In genomic region chr6:52417675-52418111, GRCh38 we compare ENCODE assay signal across 10 cellular contexts. TPM values are rescaled to one million over a fixed set of nuclear protein-coding genes. Genes with fewer than 3 reads are reported as not detected.
DNase-seq lines count a peak whose midpoint lies in the region; ATAC-seq, FAIRE-seq and TF ChIP-seq lines count a peak whose summit lies in the region.
"Had no signal": no experiment of that assay in that cellular context is flagged by ENCODE, and none has a peak within 500 bp of the region (broad histone marks: within the 10 kb centered on the region; RNA-seq: fewer than 3 reads in every experiment).

No MANE protein-coding gene starts in this region.

- DNase-seq in A172 (ENCODE audit: low spot score) = peak; percentile 82
- peak; percentile 33 for DNase-seq in WERI-Rb-1
- no peak for DNase-seq in left ventricle myocardium inferior
- no peak for DNase-seq in GM13977 (ENCODE audit: low spot score)
- no peak for DNase-seq in GM19239 (ENCODE audit: insufficient read length, low spot score)
- no peak for DNase-seq in GF-D8 (lab: John Stamatoyannopoulos, UW)
- DNase-seq: esophagus squamous epithelium had no signal

- H3K27me3 ChIP-seq in WERI-Rb-1 (ENCODE audit: insufficient read depth, low read depth, severe bottlenecking) (no peaks in the 10 kb centered on the region), left ventricle myocardium inferior (ENCODE audit: low read depth) (no peaks in the 10 kb centered on the region)
- H3K27me3 ChIP-seq: esophagus squamous epithelium had no signal

- 0 out of 2 replicates have a peak, but pooled peaks cover 3% of the 10 kb centered on the region for H3K4me1 ChIP-seq in HEK293 (ENCODE audit: control insufficient read depth, insufficient read depth, low read length)
- peaks cover 43% of the 10 kb centered on the region for H3K4me1 ChIP-seq in left ventricle myocardium inferior
- H3K4me1 ChIP-seq: parathyroid adenoma had no signal

- ATAC-seq in GM21619 (IDR thresholded peaks at IDR 0.05; ENCODE audit: unreplicated experiment) = no peak

- no peaks in the 10 kb centered on the region for H3K36me3 ChIP-seq in HEK293 (ENCODE audit: control insufficient read depth in 2 of 2, insufficient read depth in 1 of 2, low read length in 2 of 2)
- no peaks in the 10 kb centered on the region for H3K36me3 ChIP-seq in WERI-Rb-1
- H3K36me3 ChIP-seq in left ventricle myocardium inferior = no peaks in the 10 kb centered on the region
- H3K36me3 ChIP-seq: esophagus squamous epithelium had no signal

- H3K27ac ChIP-seq in HEK293 (ENCODE audit: extremely low read depth, low read depth, low read length) (no peak overlapping the region), WERI-Rb-1 (no peak overlapping the region), left ventricle myocardium inferior (replicated peaks) (peak overlapping the region; percentile 92)
- H3K27ac ChIP-seq: parathyroid adenoma had no signal

- H3K9me3 ChIP-seq in HEK293 (ENCODE audit: control insufficient read depth, insufficient read depth, low read depth, low read length) = no peaks in the 10 kb centered on the region
- H3K9me3 ChIP-seq in WERI-Rb-1 (ENCODE audit: severe bottlenecking) = no peaks in the 10 kb centered on the region
- no peaks in the 10 kb centered on the region for H3K9me3 ChIP-seq in left ventricle myocardium inferior (replicated peaks)
- H3K9me3 ChIP-seq: esophagus squamous epithelium had no signal

- no peak for FAIRE-seq in GM19239 (lab: Jason Lieb, UNC)

- H3K4me3 ChIP-seq in HEK293 (ENCODE audit: low read depth, low read length) (no peak overlapping the region), WERI-Rb-1 (ENCODE audit: low read depth, low read length) (no peak overlapping the region), left ventricle myocardium inferior (no peak overlapping the region)
- H3K4me3 ChIP-seq: esophagus squamous epithelium had no signal

- POLR2A ChIA-PET in HEK293 (lab: Yijun Ruan, JAX) = no interaction called here

- in situ Hi-C loops in GM13977 (cut with MboI; ENCODE audit: low pct_unique_long_range_greater_than_20kb, low sequenced_read_pairs, unreplicated experiment) = loop anchor here (5.0 to 10.0 kb wide), 2 partner anchors 77 to 250 kb away; no protein-coding TSS in a partner anchor

- intact Hi-C loops in left ventricle myocardium inferior (cut with micrococcal nuclease) = loop anchor here (2.0 to 5.0 kb wide), 3 partner anchors 83 to 245 kb away; no protein-coding TSS in a partner anchor

- TF ChIP-seq CTCF in HEK293 (tag by site-specific recombination; IDR thresholded peaks at IDR 0.05) (no peak), WERI-Rb-1 (IDR thresholded peaks at IDR 0.05; ENCODE audit: low read depth, low read length) (no peak), left ventricle myocardium inferior (IDR thresholded peaks at IDR 0.05; ENCODE audit: borderline replicate concordance) (no peak), GM13977 (IDR thresholded peaks at IDR 0.05; ENCODE audit: extremely low read depth, insufficient read depth, missing control alignments) (no peak)

- CTCF ChIA-PET in HEK293 (lab: Yijun Ruan, JAX) = interaction anchor here (0.6 to 8.2 kb wide), 21 partner anchors 10 to 910 kb away, joined by 3 to 104 read pairs (median 7); no protein-coding TSS in a partner anchor

TF ChIP-seq in HEK293, 187 proteins besides CTCF, POLR2A, EP300 and RAD21:
- TF ChIP-seq BCL6B (tag by site-specific recombination; IDR thresholded peaks at IDR 0.05) = no peak
- TF ChIP-seq SP7 (tag by site-specific recombination; IDR thresholded peaks at IDR 0.05) = 0 out of 2 replicates have a peak, but pooled peaks have one; percentile 9
- TF ChIP-seq ZBTB1 (tag by site-specific recombination; IDR thresholded peaks at IDR 0.05) = no peak
- 0 out of 2 replicates have a peak, but pooled peaks have one; percentile 10 for TF ChIP-seq ZNF335 (tag by site-specific recombination; conservative IDR thresholded peaks at IDR 0.05)

RNA-seq across cellular contexts. Expression of gene EFHC1, which starts 2.4 kb away (rescaled TPM):
- 29.1 and 39.1 TPM in 2 replicates for total RNA-seq in A172 (2014; rRNA removed; shearing (Covaris generic))
- 5.7 TPM for total RNA-seq in left ventricle myocardium inferior

RNA-seq across cellular contexts. Expression of gene PAQR8, which starts 55.7 kb away (rescaled TPM):
- total RNA-seq in A172 (2014; rRNA removed; shearing (Covaris generic)) = 2.7 and 3.6 TPM in 2 replicates
- total RNA-seq in left ventricle myocardium inferior = 2.0 TPM

Comparison
In these comparisons a context has a peak if more than half of its experiments do, and no peak if none do; other contexts are left out.
1. DNase-seq: peak in A172 (single experiment) and WERI-Rb-1 (single experiment); none in left ventricle myocardium inferior (single experiment), GM13977 (single experiment), GM19239 (single experiment) and GF-D8 (single experiment).